2 cellular contexts compared by ENCODE assay signal in the genomic region with DNA sequence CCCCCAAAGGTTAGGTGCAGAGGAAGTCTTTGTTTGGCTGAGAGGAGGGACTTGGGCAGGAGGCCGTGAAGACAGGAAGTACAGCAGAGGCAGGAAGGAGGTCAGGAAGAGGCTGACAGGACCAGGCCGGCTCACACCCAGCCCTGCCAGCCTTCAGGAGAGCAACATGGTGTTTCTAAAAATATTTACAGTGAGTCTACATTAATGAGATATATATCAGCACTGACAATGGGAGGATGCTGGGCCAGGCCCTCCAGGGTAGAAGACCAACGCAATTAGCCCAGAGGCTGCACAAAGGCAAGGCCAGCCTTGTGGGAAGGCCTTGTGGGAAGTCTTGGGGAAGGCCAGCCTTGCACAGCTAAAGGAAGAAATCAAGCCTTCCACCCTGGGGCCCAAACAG.
A peak's percentile ranks its signal among the peaks of the same experiment; 100 is the strongest.
TF ChIP-seq lines count a peak whose summit lies in the region.

No MANE protein-coding gene starts in this region.

TF ChIP-seq in liver, 16 proteins besides CTCF, POLR2A, EP300 and RAD21:
- TF ChIP-seq, protein P1, sequence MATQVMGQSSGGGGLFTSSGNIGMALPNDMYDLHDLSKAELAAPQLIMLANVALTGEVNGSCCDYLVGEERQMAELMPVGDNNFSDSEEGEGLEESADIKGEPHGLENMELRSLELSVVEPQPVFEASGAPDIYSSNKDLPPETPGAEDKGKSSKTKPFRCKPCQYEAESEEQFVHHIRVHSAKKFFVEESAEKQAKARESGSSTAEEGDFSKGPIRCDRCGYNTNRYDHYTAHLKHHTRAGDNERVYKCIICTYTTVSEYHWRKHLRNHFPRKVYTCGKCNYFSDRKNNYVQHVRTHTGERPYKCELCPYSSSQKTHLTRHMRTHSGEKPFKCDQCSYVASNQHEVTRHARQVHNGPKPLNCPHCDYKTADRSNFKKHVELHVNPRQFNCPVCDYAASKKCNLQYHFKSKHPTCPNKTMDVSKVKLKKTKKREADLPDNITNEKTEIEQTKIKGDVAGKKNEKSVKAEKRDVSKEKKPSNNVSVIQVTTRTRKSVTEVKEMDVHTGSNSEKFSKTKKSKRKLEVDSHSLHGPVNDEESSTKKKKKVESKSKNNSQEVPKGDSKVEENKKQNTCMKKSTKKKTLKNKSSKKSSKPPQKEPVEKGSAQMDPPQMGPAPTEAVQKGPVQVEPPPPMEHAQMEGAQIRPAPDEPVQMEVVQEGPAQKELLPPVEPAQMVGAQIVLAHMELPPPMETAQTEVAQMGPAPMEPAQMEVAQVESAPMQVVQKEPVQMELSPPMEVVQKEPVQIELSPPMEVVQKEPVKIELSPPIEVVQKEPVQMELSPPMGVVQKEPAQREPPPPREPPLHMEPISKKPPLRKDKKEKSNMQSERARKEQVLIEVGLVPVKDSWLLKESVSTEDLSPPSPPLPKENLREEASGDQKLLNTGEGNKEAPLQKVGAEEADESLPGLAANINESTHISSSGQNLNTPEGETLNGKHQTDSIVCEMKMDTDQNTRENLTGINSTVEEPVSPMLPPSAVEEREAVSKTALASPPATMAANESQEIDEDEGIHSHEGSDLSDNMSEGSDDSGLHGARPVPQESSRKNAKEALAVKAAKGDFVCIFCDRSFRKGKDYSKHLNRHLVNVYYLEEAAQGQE (IDR thresholded peaks at IDR 0.05), result no peak
- peak; percentile 74 for TF ChIP-seq NR2F2 (IDR thresholded peaks at IDR 0.05)

TF ChIP-seq in HepG2, 621 proteins besides CTCF, POLR2A, EP300 and RAD21 (continued from another document):
- TF ChIP-seq, protein P2, sequence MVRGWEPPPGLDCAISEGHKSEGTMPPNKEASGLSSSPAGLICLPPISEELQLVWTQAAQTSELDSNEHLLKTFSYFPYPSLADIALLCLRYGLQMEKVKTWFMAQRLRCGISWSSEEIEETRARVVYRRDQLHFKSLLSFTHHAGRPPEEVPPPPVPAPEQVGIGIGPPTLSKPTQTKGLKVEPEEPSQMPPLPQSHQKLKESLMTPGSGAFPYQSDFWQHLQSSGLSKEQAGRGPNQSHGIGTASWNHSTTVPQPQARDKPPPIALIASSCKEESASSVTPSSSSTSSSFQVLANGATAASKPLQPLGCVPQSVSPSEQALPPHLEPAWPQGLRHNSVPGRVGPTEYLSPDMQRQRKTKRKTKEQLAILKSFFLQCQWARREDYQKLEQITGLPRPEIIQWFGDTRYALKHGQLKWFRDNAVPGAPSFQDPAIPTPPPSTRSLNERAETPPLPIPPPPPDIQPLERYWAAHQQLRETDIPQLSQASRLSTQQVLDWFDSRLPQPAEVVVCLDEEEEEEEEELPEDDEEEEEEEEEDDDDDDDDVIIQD (CRISPR knock-in tag; IDR thresholded peaks at IDR 0.05; ENCODE audit: low read depth), result no peak
- TF ChIP-seq HMGA1 (CRISPR knock-in tag; conservative IDR thresholded peaks at IDR 0.05) (no peak), RBFOX2 (IDR thresholded peaks at IDR 0.05; ENCODE audit: low read depth, low read length) (no peak), NONO (IDR thresholded peaks at IDR 0.05) (no peak), NONO (CRISPR knock-in tag; conservative IDR thresholded peaks at IDR 0.05) (no peak), ZFAT (CRISPR knock-in tag; conservative IDR thresholded peaks at IDR 0.05) (no peak), JUN (CRISPR knock-in tag; IDR thresholded peaks at IDR 0.05) (no peak), ZNF101 (CRISPR knock-in tag; IDR thresholded peaks at IDR 0.05; ENCODE audit: borderline replicate concordance, low read depth) (no peak)
- TF ChIP-seq, protein P3, sequence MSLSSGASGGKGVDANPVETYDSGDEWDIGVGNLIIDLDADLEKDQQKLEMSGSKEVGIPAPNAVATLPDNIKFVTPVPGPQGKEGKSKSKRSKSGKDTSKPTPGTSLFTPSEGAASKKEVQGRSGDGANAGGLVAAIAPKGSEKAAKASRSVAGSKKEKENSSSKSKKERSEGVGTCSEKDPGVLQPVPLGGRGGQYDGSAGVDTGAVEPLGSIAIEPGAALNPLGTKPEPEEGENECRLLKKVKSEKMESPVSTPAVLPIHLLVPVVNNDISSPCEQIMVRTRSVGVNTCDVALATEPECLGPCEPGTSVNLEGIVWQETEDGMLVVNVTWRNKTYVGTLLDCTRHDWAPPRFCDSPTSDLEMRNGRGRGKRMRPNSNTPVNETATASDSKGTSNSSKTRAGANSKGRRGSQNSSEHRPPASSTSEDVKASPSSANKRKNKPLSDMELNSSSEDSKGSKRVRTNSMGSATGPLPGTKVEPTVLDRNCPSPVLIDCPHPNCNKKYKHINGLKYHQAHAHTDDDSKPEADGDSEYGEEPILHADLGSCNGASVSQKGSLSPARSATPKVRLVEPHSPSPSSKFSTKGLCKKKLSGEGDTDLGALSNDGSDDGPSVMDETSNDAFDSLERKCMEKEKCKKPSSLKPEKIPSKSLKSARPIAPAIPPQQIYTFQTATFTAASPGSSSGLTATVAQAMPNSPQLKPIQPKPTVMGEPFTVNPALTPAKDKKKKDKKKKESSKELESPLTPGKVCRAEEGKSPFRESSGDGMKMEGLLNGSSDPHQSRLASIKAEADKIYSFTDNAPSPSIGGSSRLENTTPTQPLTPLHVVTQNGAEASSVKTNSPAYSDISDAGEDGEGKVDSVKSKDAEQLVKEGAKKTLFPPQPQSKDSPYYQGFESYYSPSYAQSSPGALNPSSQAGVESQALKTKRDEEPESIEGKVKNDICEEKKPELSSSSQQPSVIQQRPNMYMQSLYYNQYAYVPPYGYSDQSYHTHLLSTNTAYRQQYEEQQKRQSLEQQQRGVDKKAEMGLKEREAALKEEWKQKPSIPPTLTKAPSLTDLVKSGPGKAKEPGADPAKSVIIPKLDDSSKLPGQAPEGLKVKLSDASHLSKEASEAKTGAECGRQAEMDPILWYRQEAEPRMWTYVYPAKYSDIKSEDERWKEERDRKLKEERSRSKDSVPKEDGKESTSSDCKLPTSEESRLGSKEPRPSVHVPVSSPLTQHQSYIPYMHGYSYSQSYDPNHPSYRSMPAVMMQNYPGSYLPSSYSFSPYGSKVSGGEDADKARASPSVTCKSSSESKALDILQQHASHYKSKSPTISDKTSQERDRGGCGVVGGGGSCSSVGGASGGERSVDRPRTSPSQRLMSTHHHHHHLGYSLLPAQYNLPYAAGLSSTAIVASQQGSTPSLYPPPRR (CRISPR knock-in tag; IDR thresholded peaks at IDR 0.05; ENCODE audit: borderline replicate concordance), result no peak
- TF ChIP-seq, protein P4, sequence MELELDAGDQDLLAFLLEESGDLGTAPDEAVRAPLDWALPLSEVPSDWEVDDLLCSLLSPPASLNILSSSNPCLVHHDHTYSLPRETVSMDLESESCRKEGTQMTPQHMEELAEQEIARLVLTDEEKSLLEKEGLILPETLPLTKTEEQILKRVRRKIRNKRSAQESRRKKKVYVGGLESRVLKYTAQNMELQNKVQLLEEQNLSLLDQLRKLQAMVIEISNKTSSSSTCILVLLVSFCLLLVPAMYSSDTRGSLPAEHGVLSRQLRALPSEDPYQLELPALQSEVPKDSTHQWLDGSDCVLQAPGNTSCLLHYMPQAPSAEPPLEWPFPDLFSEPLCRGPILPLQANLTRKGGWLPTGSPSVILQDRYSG (CRISPR knock-in tag; IDR thresholded peaks at IDR 0.05), result no peak
- TF ChIP-seq, protein P5, sequence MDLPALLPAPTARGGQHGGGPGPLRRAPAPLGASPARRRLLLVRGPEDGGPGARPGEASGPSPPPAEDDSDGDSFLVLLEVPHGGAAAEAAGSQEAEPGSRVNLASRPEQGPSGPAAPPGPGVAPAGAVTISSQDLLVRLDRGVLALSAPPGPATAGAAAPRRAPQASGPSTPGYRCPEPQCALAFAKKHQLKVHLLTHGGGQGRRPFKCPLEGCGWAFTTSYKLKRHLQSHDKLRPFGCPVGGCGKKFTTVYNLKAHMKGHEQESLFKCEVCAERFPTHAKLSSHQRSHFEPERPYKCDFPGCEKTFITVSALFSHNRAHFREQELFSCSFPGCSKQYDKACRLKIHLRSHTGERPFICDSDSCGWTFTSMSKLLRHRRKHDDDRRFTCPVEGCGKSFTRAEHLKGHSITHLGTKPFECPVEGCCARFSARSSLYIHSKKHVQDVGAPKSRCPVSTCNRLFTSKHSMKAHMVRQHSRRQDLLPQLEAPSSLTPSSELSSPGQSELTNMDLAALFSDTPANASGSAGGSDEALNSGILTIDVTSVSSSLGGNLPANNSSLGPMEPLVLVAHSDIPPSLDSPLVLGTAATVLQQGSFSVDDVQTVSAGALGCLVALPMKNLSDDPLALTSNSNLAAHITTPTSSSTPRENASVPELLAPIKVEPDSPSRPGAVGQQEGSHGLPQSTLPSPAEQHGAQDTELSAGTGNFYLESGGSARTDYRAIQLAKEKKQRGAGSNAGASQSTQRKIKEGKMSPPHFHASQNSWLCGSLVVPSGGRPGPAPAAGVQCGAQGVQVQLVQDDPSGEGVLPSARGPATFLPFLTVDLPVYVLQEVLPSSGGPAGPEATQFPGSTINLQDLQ (CRISPR knock-in tag; IDR thresholded peaks at IDR 0.05), result no peak
- TF ChIP-seq, protein P6, sequence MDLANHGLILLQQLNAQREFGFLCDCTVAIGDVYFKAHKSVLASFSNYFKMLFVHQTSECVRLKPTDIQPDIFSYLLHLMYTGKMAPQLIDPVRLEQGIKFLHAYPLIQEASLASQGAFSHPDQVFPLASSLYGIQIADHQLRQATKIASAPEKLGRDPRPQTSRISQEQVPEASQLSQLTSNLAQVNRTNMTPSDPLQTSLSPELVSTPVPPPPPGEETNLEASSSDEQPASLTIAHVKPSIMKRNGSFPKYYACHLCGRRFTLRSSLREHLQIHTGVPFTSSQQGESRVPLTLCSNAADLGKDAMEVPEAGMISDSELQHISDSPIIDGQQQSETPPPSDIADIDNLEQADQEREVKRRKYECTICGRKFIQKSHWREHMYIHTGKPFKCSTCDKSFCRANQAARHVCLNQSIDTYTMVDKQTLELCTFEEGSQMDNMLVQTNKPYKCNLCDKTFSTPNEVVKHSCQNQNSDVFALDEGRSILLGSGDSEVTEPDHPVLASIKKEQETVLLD (CRISPR knock-in tag; IDR thresholded peaks at IDR 0.05; ENCODE audit: low read depth), result no peak
